Comparison of ENCODE assay signal across 4 cellular contexts in genomic region chr10:54906940-54907339, GRCh38.
TF ChIP-seq lines count a peak whose summit lies in the region.

No MANE protein-coding gene starts in this region.

TF ChIP-seq in A549, 52 proteins besides CTCF, POLR2A, EP300 and RAD21:
- TF ChIP-seq EHMT2 (IDR thresholded peaks at IDR 0.05; ENCODE audit: low read depth) (no peak), NFE2L2 (conservative IDR thresholded peaks at IDR 0.05; ENCODE audit: low read length) (0 out of 2 replicates have a peak, but pooled peaks have one; percentile 13), MAFK (IDR thresholded peaks at IDR 0.05; ENCODE audit: partially characterized antibody) (peak; percentile 74), USF2 (IDR thresholded peaks at IDR 0.05) (no peak), EHF (CRISPR knock-in tag; IDR thresholded peaks at IDR 0.05) (no peak)

TF ChIP-seq in GM23338, 12 proteins besides CTCF, POLR2A, EP300 and RAD21 (continues in another document):
- TF ChIP-seq ZNF114 (CRISPR knock-in tag; IDR thresholded peaks at IDR 0.05) = no peak
- TF ChIP-seq ZNF331 (CRISPR knock-in tag; IDR thresholded peaks at IDR 0.05; ENCODE audit: low read depth) = no peak
- TF ChIP-seq CREB1 (CRISPR knock-in tag; IDR thresholded peaks at IDR 0.05; ENCODE audit: low read depth) = no peak
- no peak for TF ChIP-seq EZH2 (IDR thresholded peaks at IDR 0.05; ENCODE audit: low read depth, unreplicated experiment)
- no peak for TF ChIP-seq STAT1 (IDR thresholded peaks at IDR 0.05; ENCODE audit: unreplicated experiment)
- no peak for TF ChIP-seq REST (IDR thresholded peaks at IDR 0.05; ENCODE audit: unreplicated experiment)
- TF ChIP-seq NANOG (IDR thresholded peaks at IDR 0.05; ENCODE audit: borderline replicate concordance) = no peak
- TF ChIP-seq EZH2phosphoT487 (IDR thresholded peaks at IDR 0.05; ENCODE audit: unreplicated experiment) = no peak
- TF ChIP-seq ETS1 (IDR thresholded peaks at IDR 0.05) = no peak

TF ChIP-seq in K562, 482 proteins besides CTCF, POLR2A, EP300 and RAD21:
- 0 out of 2 replicates have a peak, but pooled peaks have one; percentile 17 for TF ChIP-seq MAFF (IDR thresholded peaks at IDR 0.05; ENCODE audit: low read length)
- TF ChIP-seq ZNF316 (IDR thresholded peaks at IDR 0.05) = peak; percentile 56
- no peak for TF ChIP-seq ZNF24 (IDR thresholded peaks at IDR 0.05)
- TF ChIP-seq MAFG (tag; conservative IDR thresholded peaks at IDR 0.05) = peak; percentile 61
- peak; percentile 34; the same call in 1 of the 2 replicates for TF ChIP-seq MAFK (IDR thresholded peaks at IDR 0.05; ENCODE audit: low read length)
TF ChIP-seq in K562: peak in this region for 4.

TF ChIP-seq in endothelial cell of umbilical vein, 7 proteins besides CTCF, POLR2A, EP300 and RAD21:
- no peak for TF ChIP-seq FOS (IDR thresholded peaks at IDR 0.05; ENCODE audit: borderline replicate concordance, insufficient read depth, low read length)
- no peak for TF ChIP-seq MAX (IDR thresholded peaks at IDR 0.05; ENCODE audit: insufficient read depth, insufficient read length)
TF ChIP-seq in endothelial cell of umbilical vein: peak in this region for 0.
